Comparison of ENCODE assay signal across 8 cellular contexts in genomic region chr18:41906528-41907256, GRCh38. TPM values are rescaled to one million over a fixed set of nuclear protein-coding genes. Genes with fewer than 3 reads are reported as not detected.
DNase-seq lines count a peak whose midpoint lies in the region; ATAC-seq and TF ChIP-seq lines count a peak whose summit lies in the region.

No MANE protein-coding gene starts in this region.

- H3K4me1 Mint-ChIP-seq in CD8-positive, alpha-beta memory T cell = peaks cover 15 to 16% (median 16%) of the 10 kb centered on the region in 3 donors
- H3K4me1 Mint-ChIP-seq in WTC11 = peaks cover 7% of the 10 kb centered on the region

- H3K79me2 ChIP-seq in osteoblast (ENCODE audit: insufficient read depth, low read length) = no peaks in the 10 kb centered on the region

- H3K27ac Mint-ChIP-seq in CD8-positive, alpha-beta memory T cell = peak overlapping the region in 5 of 8 donors; percentile 5 to 74 (median 61)
- no peak overlapping the region for H3K27ac Mint-ChIP-seq in WTC11

- H3K36me3 ChIP-seq in CD8-positive, alpha-beta memory T cell (ENCODE audit: insufficient read depth, low read length) = no peaks in the 10 kb centered on the region
- H3K36me3 ChIP-seq in esophagus muscularis mucosa (no peaks in the 10 kb centered on the region), osteoblast (ENCODE audit: insufficient read depth, low read length) (no peaks in the 10 kb centered on the region)

- no peaks in the 10 kb centered on the region for H3K27me3 ChIP-seq in CD8-positive, alpha-beta memory T cell (ENCODE audit: insufficient read depth, low read length, poor library complexity, severe bottlenecking)
- H3K27me3 ChIP-seq in esophagus muscularis mucosa (no peaks in the 10 kb centered on the region), osteoblast (ENCODE audit: insufficient read depth, low read length) (no peaks in the 10 kb centered on the region)

- 39% methylated on average over 7 of the region's 7 CpGs for WGBS in esophagus muscularis mucosa

- H3K9me3 Mint-ChIP-seq in CD8-positive, alpha-beta memory T cell = no peaks in the 10 kb centered on the region
- no peaks in the 10 kb centered on the region for H3K9me3 Mint-ChIP-seq in WTC11

- H3K4me2 ChIP-seq in osteoblast (ENCODE audit: insufficient read depth, low read length) = peak overlapping the region; percentile 78

- no peak for TF ChIP-seq POLR2A in esophagus muscularis mucosa (IDR thresholded peaks at IDR 0.05; ENCODE audit: low read depth)

- POLR2A ChIA-PET in CD8-positive, alpha-beta memory T cell (lab: Charles Lee) = no interaction called here
- POLR2A ChIA-PET in WTC11 (lab: Charles Lee) = no interaction called here

- no peaks in the 10 kb centered on the region for H4K20me1 ChIP-seq in osteoblast (ENCODE audit: insufficient read depth, low read length)

- TF ChIP-seq EP300 in esophagus muscularis mucosa (IDR thresholded peaks at IDR 0.05) = no peak

- peak overlapping the region in 5 of 7 donors; percentile 52 to 81 (median 57) for H3K4me3 Mint-ChIP-seq in CD8-positive, alpha-beta memory T cell
- no peak overlapping the region for H3K4me3 Mint-ChIP-seq in WTC11

- intact Hi-C loops in esophagus muscularis mucosa (cut with DNase I) = no loop called here

- H2AFZ ChIP-seq in osteoblast (ENCODE audit: low read length) = peak overlapping the region; percentile 58

- H3K27ac ChIP-seq in CD8-positive, alpha-beta memory T cell (ENCODE audit: low read depth, low read length) = no peak overlapping the region
- H3K27ac ChIP-seq in esophagus muscularis mucosa (replicated peaks in 1 of 4) = no peak overlapping the region
- no peak overlapping the region for H3K27ac ChIP-seq in osteoblast (ENCODE audit: low read depth, low read length)

- no peaks in the 10 kb centered on the region for H3K36me3 Mint-ChIP-seq in CD8-positive, alpha-beta memory T cell
- H3K36me3 Mint-ChIP-seq in WTC11 = no peaks in the 10 kb centered on the region

- peak in 4 of 5 donors; percentile 24 to 69 (median 60) for DNase-seq in CD8-positive, alpha-beta memory T cell
- DNase-seq in NCI-H1694 (lab: John Stamatoyannopoulos, UW) (peak; percentile 15), WTC11 (ENCODE audit: low spot score) (no peak), esophagus muscularis mucosa (ENCODE audit: extremely low spot score) (no peak), osteoblast (ENCODE audit: insufficient read length, low spot score, missing footprints) (peak; percentile 67), ecto neural progenitor cell (ENCODE audit: low spot score) (no peak)

- CTCF ChIA-PET in CD8-positive, alpha-beta memory T cell (lab: Charles Lee) = no interaction called here
- CTCF ChIA-PET in WTC11 (lab: Charles Lee) = interaction anchor here (0.7 kb wide), 1 partner anchor 144 kb away, joined by 3 read pairs; no protein-coding TSS in a partner anchor

- peak; percentile 58 for TF ChIP-seq CTCF in WTC11 (IDR thresholded peaks at IDR 0.05)
- TF ChIP-seq CTCF in esophagus muscularis mucosa (IDR thresholded peaks at IDR 0.05) = peak; percentile 50 to 57 (median 52)
- peak; percentile 67 for TF ChIP-seq CTCF in osteoblast (IDR thresholded peaks at IDR 0.05; ENCODE audit: extremely low read depth, low read depth, low read length)

- no peaks in the 10 kb centered on the region for H3K27me3 Mint-ChIP-seq in CD8-positive, alpha-beta memory T cell
- H3K27me3 Mint-ChIP-seq in WTC11 (ENCODE audit: low read depth) = no peaks in the 10 kb centered on the region; the same call in 1 of the 2 replicates

- no peak overlapping the region for H3K4me3 ChIP-seq in CD8-positive, alpha-beta memory T cell (ENCODE audit: low read length)
- peak overlapping the region in 1 of 4 donors; percentile 24 for H3K4me3 ChIP-seq in esophagus muscularis mucosa
- H3K4me3 ChIP-seq in osteoblast (ENCODE audit: insufficient read depth, low read length) = peak overlapping the region; percentile 59

- ATAC-seq in GM18520 (IDR thresholded peaks at IDR 0.05; ENCODE audit: unreplicated experiment) (peak; percentile 90), HG02943 (IDR thresholded peaks at IDR 0.05; ENCODE audit: low read depth, unreplicated experiment) (peak; percentile 91), WTC11 (peak; percentile 80)

- no peaks in the 10 kb centered on the region for H3K9me3 ChIP-seq in CD8-positive, alpha-beta memory T cell (ENCODE audit: low read length)
- H3K9me3 ChIP-seq in esophagus muscularis mucosa = no peaks in the 10 kb centered on the region
- H3K9me3 ChIP-seq in osteoblast (ENCODE audit: low read depth, low read length) = no peaks in the 10 kb centered on the region

- H3K4me1 ChIP-seq in CD8-positive, alpha-beta memory T cell (ENCODE audit: insufficient read depth, low read length) = peaks cover 4% of the 10 kb centered on the region
- H3K4me1 ChIP-seq in esophagus muscularis mucosa (no peaks in the 10 kb centered on the region), osteoblast (ENCODE audit: insufficient read depth, low read length) (peaks cover 6% of the 10 kb centered on the region)

TF ChIP-seq in WTC11, 78 proteins besides CTCF, POLR2A, EP300 and RAD21 (continues in another document):
- TF ChIP-seq JUN (CRISPR knock-in tag; IDR thresholded peaks at IDR 0.05) = no peak
- TF ChIP-seq ZNF416 (CRISPR knock-in tag; IDR thresholded peaks at IDR 0.05) = no peak
- TF ChIP-seq MYBL2 (CRISPR knock-in tag; IDR thresholded peaks at IDR 0.05) = no peak
- TF ChIP-seq PRRX2 (CRISPR knock-in tag; IDR thresholded peaks at IDR 0.05) = no peak
- TF ChIP-seq, protein P1, sequence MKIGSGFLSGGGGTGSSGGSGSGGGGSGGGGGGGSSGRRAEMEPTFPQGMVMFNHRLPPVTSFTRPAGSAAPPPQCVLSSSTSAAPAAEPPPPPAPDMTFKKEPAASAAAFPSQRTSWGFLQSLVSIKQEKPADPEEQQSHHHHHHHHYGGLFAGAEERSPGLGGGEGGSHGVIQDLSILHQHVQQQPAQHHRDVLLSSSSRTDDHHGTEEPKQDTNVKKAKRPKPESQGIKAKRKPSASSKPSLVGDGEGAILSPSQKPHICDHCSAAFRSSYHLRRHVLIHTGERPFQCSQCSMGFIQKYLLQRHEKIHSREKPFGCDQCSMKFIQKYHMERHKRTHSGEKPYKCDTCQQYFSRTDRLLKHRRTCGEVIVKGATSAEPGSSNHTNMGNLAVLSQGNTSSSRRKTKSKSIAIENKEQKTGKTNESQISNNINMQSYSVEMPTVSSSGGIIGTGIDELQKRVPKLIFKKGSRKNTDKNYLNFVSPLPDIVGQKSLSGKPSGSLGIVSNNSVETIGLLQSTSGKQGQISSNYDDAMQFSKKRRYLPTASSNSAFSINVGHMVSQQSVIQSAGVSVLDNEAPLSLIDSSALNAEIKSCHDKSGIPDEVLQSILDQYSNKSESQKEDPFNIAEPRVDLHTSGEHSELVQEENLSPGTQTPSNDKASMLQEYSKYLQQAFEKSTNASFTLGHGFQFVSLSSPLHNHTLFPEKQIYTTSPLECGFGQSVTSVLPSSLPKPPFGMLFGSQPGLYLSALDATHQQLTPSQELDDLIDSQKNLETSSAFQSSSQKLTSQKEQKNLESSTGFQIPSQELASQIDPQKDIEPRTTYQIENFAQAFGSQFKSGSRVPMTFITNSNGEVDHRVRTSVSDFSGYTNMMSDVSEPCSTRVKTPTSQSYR (CRISPR knock-in tag; IDR thresholded peaks at IDR 0.05) = no peak
- no peak for TF ChIP-seq FOXK1 (CRISPR knock-in tag; IDR thresholded peaks at IDR 0.05)
- no peak for TF ChIP-seq NR2C2 (CRISPR knock-in tag; IDR thresholded peaks at IDR 0.05)
- TF ChIP-seq, protein P2, sequence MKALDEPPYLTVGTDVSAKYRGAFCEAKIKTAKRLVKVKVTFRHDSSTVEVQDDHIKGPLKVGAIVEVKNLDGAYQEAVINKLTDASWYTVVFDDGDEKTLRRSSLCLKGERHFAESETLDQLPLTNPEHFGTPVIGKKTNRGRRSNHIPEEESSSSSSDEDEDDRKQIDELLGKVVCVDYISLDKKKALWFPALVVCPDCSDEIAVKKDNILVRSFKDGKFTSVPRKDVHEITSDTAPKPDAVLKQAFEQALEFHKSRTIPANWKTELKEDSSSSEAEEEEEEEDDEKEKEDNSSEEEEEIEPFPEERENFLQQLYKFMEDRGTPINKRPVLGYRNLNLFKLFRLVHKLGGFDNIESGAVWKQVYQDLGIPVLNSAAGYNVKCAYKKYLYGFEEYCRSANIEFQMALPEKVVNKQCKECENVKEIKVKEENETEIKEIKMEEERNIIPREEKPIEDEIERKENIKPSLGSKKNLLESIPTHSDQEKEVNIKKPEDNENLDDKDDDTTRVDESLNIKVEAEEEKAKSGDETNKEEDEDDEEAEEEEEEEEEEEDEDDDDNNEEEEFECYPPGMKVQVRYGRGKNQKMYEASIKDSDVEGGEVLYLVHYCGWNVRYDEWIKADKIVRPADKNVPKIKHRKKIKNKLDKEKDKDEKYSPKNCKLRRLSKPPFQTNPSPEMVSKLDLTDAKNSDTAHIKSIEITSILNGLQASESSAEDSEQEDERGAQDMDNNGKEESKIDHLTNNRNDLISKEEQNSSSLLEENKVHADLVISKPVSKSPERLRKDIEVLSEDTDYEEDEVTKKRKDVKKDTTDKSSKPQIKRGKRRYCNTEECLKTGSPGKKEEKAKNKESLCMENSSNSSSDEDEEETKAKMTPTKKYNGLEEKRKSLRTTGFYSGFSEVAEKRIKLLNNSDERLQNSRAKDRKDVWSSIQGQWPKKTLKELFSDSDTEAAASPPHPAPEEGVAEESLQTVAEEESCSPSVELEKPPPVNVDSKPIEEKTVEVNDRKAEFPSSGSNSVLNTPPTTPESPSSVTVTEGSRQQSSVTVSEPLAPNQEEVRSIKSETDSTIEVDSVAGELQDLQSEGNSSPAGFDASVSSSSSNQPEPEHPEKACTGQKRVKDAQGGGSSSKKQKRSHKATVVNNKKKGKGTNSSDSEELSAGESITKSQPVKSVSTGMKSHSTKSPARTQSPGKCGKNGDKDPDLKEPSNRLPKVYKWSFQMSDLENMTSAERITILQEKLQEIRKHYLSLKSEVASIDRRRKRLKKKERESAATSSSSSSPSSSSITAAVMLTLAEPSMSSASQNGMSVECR (CRISPR knock-in tag; IDR thresholded peaks at IDR 0.05; ENCODE audit: borderline replicate concordance) = no peak
- no peak for TF ChIP-seq ESRRA (CRISPR knock-in tag; IDR thresholded peaks at IDR 0.05; ENCODE audit: borderline replicate concordance)
- no peak for TF ChIP-seq ZNF121 (CRISPR knock-in tag; IDR thresholded peaks at IDR 0.05)
- no peak for TF ChIP-seq ZNF396 (CRISPR knock-in tag; IDR thresholded peaks at IDR 0.05; ENCODE audit: borderline replicate concordance)
- TF ChIP-seq CREM (CRISPR knock-in tag; IDR thresholded peaks at IDR 0.05) = no peak
- TF ChIP-seq NFATC4 (CRISPR knock-in tag; IDR thresholded peaks at IDR 0.05) = no peak

RNA-seq across cellular contexts. Expression of gene PIK3C3, which starts 48.3 kb away (rescaled TPM):
- total RNA-seq in CD8-positive, alpha-beta memory T cell = 10 to 100 TPM; 43.6 to 50.7 TPM
- polyA plus RNA-seq in CD8-positive, alpha-beta memory T cell = 39.8 TPM
- total RNA-seq in WTC11 (2021) (38.7 to 48.9 TPM (median 40.4 TPM) in 3 replicates), esophagus muscularis mucosa (10 to 100 TPM; 24.3 to 39.1 (median 28.8) TPM), osteoblast (48.6 and 59.4 TPM in 2 replicates)

Comparison
In these comparisons a context has a peak if more than half of its experiments do, and no peak if none do; other contexts are left out.
1. DNase-seq: peak in CD8-positive, alpha-beta memory T cell (4 of 5), NCI-H1694 (single experiment) and osteoblast (single experiment); none in WTC11 (single experiment), esophagus muscularis mucosa (single experiment) and ecto neural progenitor cell (single experiment).
2. Peak in every context shown above with its lines, with median percentiles within 50 percentile points of each other: ATAC-seq and CTCF ChIP-seq.